25 cellular contexts compared by ENCODE assay signal in genomic region chr3:111472556-111472955, GRCh38.
A peak's percentile ranks its signal among the peaks of the same experiment; 100 is the strongest.
DNase-seq lines count a peak whose midpoint lies in the region; ATAC-seq and TF ChIP-seq lines count a peak whose summit lies in the region.
"Had no signal": no experiment of that assay in that cellular context is flagged by ENCODE, and none has a peak within 500 bp of the region (broad histone marks: within the 10 kb centered on the region; RNA-seq: fewer than 3 reads in every experiment).

No MANE protein-coding gene starts in this region.

- no peaks in the 10 kb centered on the region for H3F3A ChIP-seq in PC-3 (ENCODE audit: low read length, unreplicated experiment)

- no peaks in the 10 kb centered on the region for H3K36me3 ChIP-seq in PC-3 (ENCODE audit: low read depth, low read length)
- H3K36me3 ChIP-seq in osteoblast (ENCODE audit: insufficient read depth, low read length), result no peaks in the 10 kb centered on the region
- no peaks in the 10 kb centered on the region for H3K36me3 ChIP-seq in H7 (replicated peaks; ENCODE audit: control insufficient read depth, insufficient read depth, low read length)
- H3K36me3 ChIP-seq in gastroesophageal sphincter, result no peaks in the 10 kb centered on the region

- ATAC-seq in PC-3, result no peak
- ATAC-seq in gastroesophageal sphincter, result no peak
- no peak for ATAC-seq in HG03442 (IDR thresholded peaks at IDR 0.05; ENCODE audit: unreplicated experiment)

- intact Hi-C loops in PC-3 (cut with micrococcal nuclease), result no loop called here

- no TSS peak for BruUV-seq in PC-3 (replicated peaks; lab: Mats Ljungman, UMichigan)

- in situ Hi-C loops in G401 (cut with HindIII; ENCODE audit: low sequenced_read_pairs), result no loop called here

- H3K27ac ChIP-seq in PC-3 (ENCODE audit: low read length) (no peak overlapping the region), osteoblast (ENCODE audit: low read depth, low read length) (no peak overlapping the region), gastroesophageal sphincter (no peak overlapping the region)

- H3K27ac Mint-ChIP-seq in chondrocyte (ENCODE audit: unreplicated experiment), result peak overlapping the region; percentile 59

- H3K79me2 ChIP-seq in PC-3 (ENCODE audit: low read length) (no peaks in the 10 kb centered on the region), osteoblast (ENCODE audit: insufficient read depth, low read length) (no peaks in the 10 kb centered on the region)

- H3K27me3 ChIP-seq in PC-3 (ENCODE audit: low read length), result no peaks in the 10 kb centered on the region
- H3K27me3 ChIP-seq in osteoblast (ENCODE audit: insufficient read depth, low read length), result no peaks in the 10 kb centered on the region
- no peaks in the 10 kb centered on the region for H3K27me3 ChIP-seq in H7 (ENCODE audit: control insufficient read depth, insufficient read depth, low read length)
- H3K27me3 ChIP-seq in gastroesophageal sphincter, result no peaks in the 10 kb centered on the region

- peaks cover 17% of the 10 kb centered on the region for H3K27me3 Mint-ChIP-seq in chondrocyte (ENCODE audit: low read depth)

- H3K9me3 Mint-ChIP-seq in chondrocyte (ENCODE audit: low read depth), result peaks cover 25% of the 10 kb centered on the region

- 76 to 84% methylated on average over 4 of the region's 4 CpGs for WGBS in gastroesophageal sphincter (ENCODE audit: low coverage in 1 of 2), 2 donors

- CTCF ChIA-PET in PC-3 (lab: Charles Lee), result no interaction called here

- H4K20me1 ChIP-seq in PC-3 (ENCODE audit: low read length) (no peaks in the 10 kb centered on the region), osteoblast (ENCODE audit: insufficient read depth, low read length) (no peaks in the 10 kb centered on the region)

- no peak for TF ChIP-seq CTCF in PC-3 (conservative IDR thresholded peaks at IDR 0.05; ENCODE audit: low read depth, low read length)
- no peak for TF ChIP-seq CTCF in chondrocyte (IDR thresholded peaks at IDR 0.05)
- TF ChIP-seq CTCF in osteoblast (IDR thresholded peaks at IDR 0.05; ENCODE audit: extremely low read depth, low read depth, low read length), result no peak
- TF ChIP-seq CTCF in gastroesophageal sphincter (IDR thresholded peaks at IDR 0.05), result no peak

- H3K4me1 ChIP-seq in PC-3 (ENCODE audit: insufficient read depth, low read length) (no peaks in the 10 kb centered on the region), osteoblast (ENCODE audit: insufficient read depth, low read length) (no peaks in the 10 kb centered on the region), gastroesophageal sphincter (no peaks in the 10 kb centered on the region)

- H3K9ac ChIP-seq in PC-3 (ENCODE audit: low read length), result no peak overlapping the region
- H3K9ac ChIP-seq: SK-N-SH had no signal

- H2AFZ ChIP-seq in PC-3 (ENCODE audit: low read length) (no peak overlapping the region), osteoblast (ENCODE audit: low read length) (no peak overlapping the region)

- POLR2A ChIA-PET in PC-3 (lab: Charles Lee; ENCODE audit: unreplicated experiment), result no interaction called here

- peaks cover 11% of the 10 kb centered on the region for H3K4me1 Mint-ChIP-seq in chondrocyte (ENCODE audit: low read depth)
- H3K4me1 Mint-ChIP-seq: CD4-positive, alpha-beta memory T cell had no signal

- DNase-seq in PC-3 (peak; percentile 42), chondrocyte (ENCODE audit: low spot score) (no peak), osteoblast (ENCODE audit: insufficient read length, low spot score, missing footprints) (peak; percentile 61), G401 (ENCODE audit: low spot score) (no peak), H7 (no peak)
- DNase-seq: C1 segment of cervical spinal cord; CD4-positive, alpha-beta memory T cell; COR-L47; DMS79; EL; GF-D8; HCEC 1CT; Karpas-422; NCI-H1092; NCI-H1417 treated with DMSO at 0.1 percent for 48 hours; NCI-H1694 treated with DMSO at 0.1 percent for 48 hours; NCI-H2081; NCI-H2171; NCI-H226; NCI-H510A; NCI-H69; SK-N-SH; SW 1271 had no signal

- no peak overlapping the region for H3K4me3 Mint-ChIP-seq in chondrocyte (ENCODE audit: unreplicated experiment)

- H3K4me3 ChIP-seq in PC-3 (ENCODE audit: low read length), result no peak overlapping the region
- no peak overlapping the region for H3K4me3 ChIP-seq in osteoblast (ENCODE audit: insufficient read depth, low read length)
- H3K4me3 ChIP-seq in H7 (ENCODE audit: insufficient read depth, low read depth, low read length), result no peak overlapping the region
- no peak overlapping the region for H3K4me3 ChIP-seq in gastroesophageal sphincter

- H3K4me2 ChIP-seq in PC-3 (ENCODE audit: low read length) (no peak overlapping the region), osteoblast (ENCODE audit: insufficient read depth, low read length) (no peak overlapping the region)
- H3K4me2 ChIP-seq: SK-N-SH had no signal

- H3K36me3 Mint-ChIP-seq in chondrocyte (ENCODE audit: low read depth), result peaks cover 5% of the 10 kb centered on the region

- no peak for TF ChIP-seq POLR2A in gastroesophageal sphincter (IDR thresholded peaks at IDR 0.05)

- H3K9me3 ChIP-seq in PC-3 (ENCODE audit: low read length), result no peaks in the 10 kb centered on the region
- H3K9me3 ChIP-seq in osteoblast (ENCODE audit: low read depth, low read length), result no peaks in the 10 kb centered on the region
- no peaks in the 10 kb centered on the region for H3K9me3 ChIP-seq in gastroesophageal sphincter
- H3K9me3 ChIP-seq: SK-N-SH had no signal

- no peak for TF ChIP-seq EP300 in gastroesophageal sphincter (IDR thresholded peaks at IDR 0.05)

- H3K9me2 ChIP-seq in PC-3 (replicated peaks; ENCODE audit: low read length), result no peaks in the 10 kb centered on the region
- H3K9me2 ChIP-seq: SK-N-SH had no signal

Comparison
In these comparisons a context has a peak if more than half of its experiments do, and no peak if none do; other contexts are left out.
1. DNase-seq: peak in PC-3 (single experiment) and osteoblast (single experiment); none in chondrocyte (single experiment), G401 (single experiment) and H7 (single experiment).